Comparison of ENCODE assay signal across 7 cellular contexts in genomic region chr16:3266873-3267537, GRCh38. TPM values are rescaled to one million over a fixed set of nuclear protein-coding genes. Genes with fewer than 3 reads are reported as not detected.
DNase-seq lines count a peak whose midpoint lies in the region; ATAC-seq and TF ChIP-seq lines count a peak whose summit lies in the region.

No MANE protein-coding gene starts in this region.

- H3K36me3 ChIP-seq in kidney epithelial cell (ENCODE audit: control insufficient read depth, insufficient read depth, low read length), result no peaks in the 10 kb centered on the region

- no peak overlapping the region for H3K4me3 Mint-ChIP-seq in WTC11

- H3K27ac Mint-ChIP-seq in WTC11, result no peak overlapping the region

- DNase-seq in ELR (ENCODE audit: low read depth), result peak; percentile 63
- DNase-seq in LoVo (ENCODE audit: low spot score), result peak; percentile 37
- DNase-seq in WTC11 (ENCODE audit: low spot score), result no peak
- no peak for DNase-seq in kidney epithelial cell (ENCODE audit: low read depth)
- no peak for DNase-seq in NCI-H1694 (lab: John Stamatoyannopoulos, UW)

- CTCF ChIA-PET in WTC11 (lab: Charles Lee), result interaction anchor here (0.6 to 2.0 kb wide), 20 partner anchors 8 to 1318 kb away, joined by 3 to 19 read pairs (median 4); partner anchors contain the start of genes MEFV, NAA60, OR1F1 and ZNF174

- peaks cover 48% of the 10 kb centered on the region for H3K27me3 Mint-ChIP-seq in WTC11 (ENCODE audit: low read depth)

- TF ChIP-seq CTCF in WTC11 (IDR thresholded peaks at IDR 0.05) (peak; percentile 56; the same call in 1 of the 2 replicates), kidney epithelial cell (IDR thresholded peaks at IDR 0.05; ENCODE audit: insufficient read depth, low read length, poor library complexity, severe bottlenecking) (peak; percentile 26)

- no peak overlapping the region for H3K4me3 ChIP-seq in kidney epithelial cell (ENCODE audit: low read depth, low read length)

- H3K9me3 Mint-ChIP-seq in WTC11, result peaks cover 36% of the 10 kb centered on the region

- H3K27me3 ChIP-seq in kidney epithelial cell (ENCODE audit: control insufficient read depth, insufficient read depth, low read length), result no peaks in the 10 kb centered on the region

- peaks cover 6% of the 10 kb centered on the region; the same call in 1 of the 2 replicates for H3K4me1 Mint-ChIP-seq in WTC11

- POLR2A ChIA-PET in WTC11 (lab: Charles Lee), result interaction anchor here (0.6 to 1.5 kb wide), 2 partner anchors 16 to 44 kb away, joined by 4 read pairs; partner anchors contain the start of gene ZNF263

- ATAC-seq in WTC11, result peak; percentile 12; the same call in 1 of the 2 replicates
- no peak for ATAC-seq in GM21367 (IDR thresholded peaks at IDR 0.05; ENCODE audit: unreplicated experiment)
- ATAC-seq in GM18868 (IDR thresholded peaks at IDR 0.05; ENCODE audit: unreplicated experiment), result no peak

- no peaks in the 10 kb centered on the region for H3K36me3 Mint-ChIP-seq in WTC11

TF ChIP-seq in WTC11, 78 proteins besides CTCF, POLR2A, EP300 and RAD21:
- TF ChIP-seq, protein P1, sequence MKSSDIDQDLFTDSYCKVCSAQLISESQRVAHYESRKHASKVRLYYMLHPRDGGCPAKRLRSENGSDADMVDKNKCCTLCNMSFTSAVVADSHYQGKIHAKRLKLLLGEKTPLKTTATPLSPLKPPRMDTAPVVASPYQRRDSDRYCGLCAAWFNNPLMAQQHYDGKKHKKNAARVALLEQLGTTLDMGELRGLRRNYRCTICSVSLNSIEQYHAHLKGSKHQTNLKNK (CRISPR knock-in tag; IDR thresholded peaks at IDR 0.05), result no peak
- TF ChIP-seq, protein P2, sequence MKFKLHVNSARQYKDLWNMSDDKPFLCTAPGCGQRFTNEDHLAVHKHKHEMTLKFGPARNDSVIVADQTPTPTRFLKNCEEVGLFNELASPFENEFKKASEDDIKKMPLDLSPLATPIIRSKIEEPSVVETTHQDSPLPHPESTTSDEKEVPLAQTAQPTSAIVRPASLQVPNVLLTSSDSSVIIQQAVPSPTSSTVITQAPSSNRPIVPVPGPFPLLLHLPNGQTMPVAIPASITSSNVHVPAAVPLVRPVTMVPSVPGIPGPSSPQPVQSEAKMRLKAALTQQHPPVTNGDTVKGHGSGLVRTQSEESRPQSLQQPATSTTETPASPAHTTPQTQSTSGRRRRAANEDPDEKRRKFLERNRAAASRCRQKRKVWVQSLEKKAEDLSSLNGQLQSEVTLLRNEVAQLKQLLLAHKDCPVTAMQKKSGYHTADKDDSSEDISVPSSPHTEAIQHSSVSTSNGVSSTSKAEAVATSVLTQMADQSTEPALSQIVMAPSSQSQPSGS (CRISPR knock-in tag; IDR thresholded peaks at IDR 0.05; ENCODE audit: borderline replicate concordance, low read depth), result no peak
- TF ChIP-seq ZNF416 (CRISPR knock-in tag; IDR thresholded peaks at IDR 0.05) (no peak), FOXP4 (CRISPR knock-in tag; IDR thresholded peaks at IDR 0.05) (no peak), NR3C1 (CRISPR knock-in tag; conservative IDR thresholded peaks at IDR 0.05; ENCODE audit: low read depth) (no peak), IRF1 (CRISPR knock-in tag; IDR thresholded peaks at IDR 0.05) (no peak), ZNF219 (CRISPR knock-in tag; IDR thresholded peaks at IDR 0.05; ENCODE audit: borderline replicate concordance) (no peak), E2F1 (CRISPR knock-in tag; IDR thresholded peaks at IDR 0.05) (no peak)

RNA-seq across cellular contexts. Expression of gene MEFV, which starts 10.6 kb away (rescaled TPM):
- 0.09 to 0.21 TPM (median 0.14 TPM) in 3 replicates for total RNA-seq in WTC11 (2021)
- total RNA-seq in kidney epithelial cell, result 0.14 and 0.21 TPM in 2 replicates

RNA-seq across cellular contexts. Expression of gene ZNF263, which starts 16.3 kb away (rescaled TPM):
- 24.9 to 29.5 TPM (median 27.8 TPM) in 3 replicates for total RNA-seq in WTC11 (2021)
- total RNA-seq in kidney epithelial cell, result 42.1 and 44.5 TPM in 2 replicates

RNA-seq across cellular contexts. Expression of gene ZNF200, which starts 32.0 kb away (rescaled TPM):
- total RNA-seq in WTC11 (2021) (6.8 to 9.7 TPM (median 7.2 TPM) in 3 replicates), kidney epithelial cell (5.0 and 7.9 TPM in 2 replicates)

RNA-seq across cellular contexts. Expression of gene TIGD7, which starts 38.2 kb away (rescaled TPM):
- total RNA-seq in WTC11 (2021) (5.3 to 7.4 TPM (median 7.0 TPM) in 3 replicates), kidney epithelial cell (3.1 and 3.4 TPM in 2 replicates)

RNA-seq across cellular contexts. Expression of gene ZNF75A, which starts 38.3 kb away (rescaled TPM):
- 21.8 to 31.5 TPM (median 23.5 TPM) in 3 replicates for total RNA-seq in WTC11 (2021)
- total RNA-seq in kidney epithelial cell, result 17.8 and 19.5 TPM in 2 replicates

Comparison
In these comparisons a context has a peak if more than half of its experiments do, and no peak if none do; other contexts are left out.
1. DNase-seq: peak in ELR (single experiment) and LoVo (single experiment); none in WTC11 (single experiment), kidney epithelial cell (single experiment) and NCI-H1694 (single experiment).